Comparison of ENCODE assay signal across 18 cellular contexts in the genomic region with DNA sequence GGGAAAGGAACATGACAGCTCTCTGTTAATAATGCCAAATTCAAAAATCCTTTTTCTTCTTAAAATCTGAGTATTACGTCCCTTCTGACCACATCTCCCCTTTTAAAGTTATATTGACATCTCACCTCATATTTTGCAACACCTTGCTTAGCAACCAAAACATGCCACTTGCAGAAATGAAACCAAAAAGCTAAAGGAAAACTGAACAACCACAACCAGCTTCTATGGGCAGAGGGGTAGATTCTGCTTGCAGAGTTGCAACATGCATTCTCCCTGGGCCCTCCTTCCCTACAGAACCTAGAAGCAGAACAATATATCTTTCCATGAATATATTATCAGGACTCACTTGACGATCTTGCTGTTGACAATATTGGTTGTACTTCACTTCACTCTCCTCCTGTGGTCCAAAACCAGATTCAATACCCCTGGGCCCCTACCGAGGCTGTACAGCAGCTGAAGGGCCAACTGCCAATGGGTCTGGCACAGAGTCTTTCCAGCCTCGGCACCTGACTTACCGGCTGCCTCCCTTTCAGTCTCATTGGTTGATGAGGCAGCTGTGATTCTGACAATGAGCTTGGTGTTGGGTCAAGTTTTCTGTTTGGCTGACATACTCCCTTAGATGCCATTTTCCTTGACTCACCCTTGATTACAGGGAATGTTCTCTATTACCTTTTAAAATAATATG.
DNase-seq lines count a peak whose midpoint lies in the region; ATAC-seq, FAIRE-seq and TF ChIP-seq lines count a peak whose summit lies in the region.
"Had no signal": no experiment of that assay in that cellular context is flagged by ENCODE, and none has a peak within 500 bp of the region (broad histone marks: within the 10 kb centered on the region; RNA-seq: fewer than 3 reads in every experiment).

No MANE protein-coding gene starts in this region.

- H3K9me3 ChIP-seq in astrocyte (ENCODE audit: insufficient read depth, low read depth, low read length) (no peaks in the 10 kb centered on the region), aorta (ENCODE audit: control insufficient read depth, low read length) (no peaks in the 10 kb centered on the region)
- H3K9me3 ChIP-seq: SJCRH30 had no signal

- H3K79me2 ChIP-seq in astrocyte (ENCODE audit: insufficient read depth, low read length), result no peaks in the 10 kb centered on the region

- WGBS in aorta, 2 donors, result 39 to 46% methylated on average over 5 of the region's 5 CpGs

- H3K4me1 ChIP-seq in astrocyte (ENCODE audit: insufficient read depth, low read length) (peaks cover 6% of the 10 kb centered on the region), aorta (ENCODE audit: control insufficient read depth in 1 of 2, insufficient read depth in 2 of 2, low read length in 2 of 2) (peaks cover 0 to 2% of the 10 kb centered on the region in 2 donors)
- H3K4me1 ChIP-seq: SJCRH30 had no signal

- no peak overlapping the region for H3K9ac ChIP-seq in astrocyte (ENCODE audit: low read length)
- H3K9ac ChIP-seq: KMS-11 had no signal

- H3K36me3 ChIP-seq in astrocyte (ENCODE audit: insufficient read depth, low read length), result no peaks in the 10 kb centered on the region
- no peaks in the 10 kb centered on the region for H3K36me3 ChIP-seq in aorta (ENCODE audit: control insufficient read depth in 1 of 2, insufficient read depth in 2 of 2, low read length in 1 of 2)
- no peaks in the 10 kb centered on the region for H3K36me3 ChIP-seq in brain microvascular endothelial cell (replicated peaks)
- H3K36me3 ChIP-seq: SJCRH30 had no signal

- no peak overlapping the region for H3K4me3 Mint-ChIP-seq in astrocyte (ENCODE audit: unreplicated experiment)
- H3K4me3 Mint-ChIP-seq: activated CD4-positive, alpha-beta T cell treated with anti-CD3 and anti-CD28 coated beads, Interleukin-2, amount 10 ng/mL, durations not matched to agents 7 days and 5 days; activated naive CD8-positive, alpha-beta T cell; B cell; central memory CD8-positive, alpha-beta T cell had no signal

- H4K20me1 ChIP-seq in astrocyte (ENCODE audit: insufficient read depth, low read length), result no peaks in the 10 kb centered on the region

- no peaks in the 10 kb centered on the region for H3K36me3 Mint-ChIP-seq in astrocyte (ENCODE audit: low read depth, unreplicated experiment)
- H3K36me3 Mint-ChIP-seq: activated naive CD8-positive, alpha-beta T cell had no signal

- no peak for TF ChIP-seq CTCF in astrocyte (IDR thresholded peaks at IDR 0.05; ENCODE audit: insufficient read depth, low read depth, low read length)
- no peak for TF ChIP-seq CTCF in brain microvascular endothelial cell (IDR thresholded peaks at IDR 0.05; ENCODE audit: low read depth, low read length, missing control alignments)

- H3K27ac ChIP-seq in astrocyte (ENCODE audit: low read depth, low read length), result no peak overlapping the region
- no peak overlapping the region for H3K27ac ChIP-seq in aorta (ENCODE audit: low read depth in 1 of 2, low read length in 2 of 2)
- no peak overlapping the region for H3K27ac ChIP-seq in brain microvascular endothelial cell
- H3K27ac ChIP-seq: KMS-11, SJCRH30 had no signal

- H3K27me3 Mint-ChIP-seq in astrocyte (ENCODE audit: low read depth, unreplicated experiment), result no peaks in the 10 kb centered on the region
- H3K27me3 Mint-ChIP-seq: activated naive CD8-positive, alpha-beta T cell; B cell; central memory CD8-positive, alpha-beta T cell had no signal

- intact Hi-C loops in aorta (cut with DNase I), result no loop called here

- in situ Hi-C loops in brain microvascular endothelial cell (cut with HindIII; ENCODE audit: low pct_ligation_motif_present, low sequenced_read_pairs), result no loop called here

- peak; percentile 81 for DNase-seq in MV-4-11 (lab: John Stamatoyannopoulos, UW)
- peak; percentile 3 for DNase-seq in astrocyte (ENCODE audit: low read depth)
- peak; percentile 14 for DNase-seq in medulla oblongata (ENCODE audit: extremely low spot score)
- no peak for DNase-seq in aorta
- no peak for DNase-seq in brain microvascular endothelial cell
- DNase-seq: activated CD4-positive, alpha-beta T cell treated with anti-CD3 and anti-CD28 coated beads, Interleukin-2, amount 10 ng/mL, durations not matched to agents 7 days and 5 days; activated T-cell treated with anti-CD3 and anti-CD28 coated beads, Interleukin-2, amount 50 U/mL, for 1 hour; mesendoderm; NCI-H2029 treated with DMSO at 0.1 percent for 48 hours; SJCRH30 had no signal

- no peak overlapping the region for H2AFZ ChIP-seq in astrocyte (ENCODE audit: low read depth, low read length)

- ATAC-seq in HG02678 (IDR thresholded peaks at IDR 0.05; ENCODE audit: unreplicated experiment), result peak; percentile 42
- no peak for ATAC-seq in HG02759 (IDR thresholded peaks at IDR 0.05; ENCODE audit: unreplicated experiment)
- no peak for ATAC-seq in aorta (ENCODE audit: low FRiP score)
- no peak for ATAC-seq in GM18870 (IDR thresholded peaks at IDR 0.05; ENCODE audit: unreplicated experiment)
- ATAC-seq: sciatic nerve had no signal

- peaks cover 22% of the 10 kb centered on the region for H3K4me1 Mint-ChIP-seq in astrocyte (ENCODE audit: low read depth, unreplicated experiment)
- H3K4me1 Mint-ChIP-seq: B cell; central memory CD8-positive, alpha-beta T cell had no signal

- H3K9me3 Mint-ChIP-seq in astrocyte (ENCODE audit: unreplicated experiment), result no peaks in the 10 kb centered on the region
- H3K9me3 Mint-ChIP-seq: activated CD4-positive, alpha-beta T cell treated with anti-CD3 and anti-CD28 coated beads, Interleukin-2, amount 10 ng/mL, durations not matched to agents 7 days and 5 days; central memory CD8-positive, alpha-beta T cell had no signal

- H3K27me3 ChIP-seq in astrocyte (ENCODE audit: insufficient read depth, low read length) (no peaks in the 10 kb centered on the region), aorta (ENCODE audit: control insufficient read depth in 1 of 2, insufficient read depth in 2 of 2, low read length in 1 of 2) (no peaks in the 10 kb centered on the region), brain microvascular endothelial cell (replicated peaks) (no peaks in the 10 kb centered on the region)
- H3K27me3 ChIP-seq: SJCRH30 had no signal

- FAIRE-seq in astrocyte (lab: Jason Lieb, UNC), result no peak

- no peak overlapping the region for H3K4me2 ChIP-seq in astrocyte (ENCODE audit: low read length)
- H3K4me2 ChIP-seq: KMS-11 had no signal

- H3K27ac Mint-ChIP-seq in astrocyte (ENCODE audit: unreplicated experiment), result no peak overlapping the region
- H3K27ac Mint-ChIP-seq: activated CD4-positive, alpha-beta T cell treated with anti-CD3 and anti-CD28 coated beads, Interleukin-2, amount 10 ng/mL, durations not matched to agents 7 days and 5 days; activated naive CD8-positive, alpha-beta T cell; B cell had no signal

- H3K4me3 ChIP-seq in astrocyte (ENCODE audit: insufficient read depth, low read depth, low read length) (no peak overlapping the region), aorta (ENCODE audit: low read length in 2 of 2) (no peak overlapping the region), brain microvascular endothelial cell (ENCODE audit: low read depth, low read length) (no peak overlapping the region)
- H3K4me3 ChIP-seq: SJCRH30 had no signal

Comparison
In these comparisons a context has a peak if more than half of its experiments do, and no peak if none do; other contexts are left out.
1. DNase-seq: peak in MV-4-11 (single experiment), astrocyte (single experiment) and medulla oblongata (single experiment); none in aorta (0 of 2) and brain microvascular endothelial cell (single experiment).